ENCODE assay signal across 12 cellular contexts in the genomic region with DNA sequence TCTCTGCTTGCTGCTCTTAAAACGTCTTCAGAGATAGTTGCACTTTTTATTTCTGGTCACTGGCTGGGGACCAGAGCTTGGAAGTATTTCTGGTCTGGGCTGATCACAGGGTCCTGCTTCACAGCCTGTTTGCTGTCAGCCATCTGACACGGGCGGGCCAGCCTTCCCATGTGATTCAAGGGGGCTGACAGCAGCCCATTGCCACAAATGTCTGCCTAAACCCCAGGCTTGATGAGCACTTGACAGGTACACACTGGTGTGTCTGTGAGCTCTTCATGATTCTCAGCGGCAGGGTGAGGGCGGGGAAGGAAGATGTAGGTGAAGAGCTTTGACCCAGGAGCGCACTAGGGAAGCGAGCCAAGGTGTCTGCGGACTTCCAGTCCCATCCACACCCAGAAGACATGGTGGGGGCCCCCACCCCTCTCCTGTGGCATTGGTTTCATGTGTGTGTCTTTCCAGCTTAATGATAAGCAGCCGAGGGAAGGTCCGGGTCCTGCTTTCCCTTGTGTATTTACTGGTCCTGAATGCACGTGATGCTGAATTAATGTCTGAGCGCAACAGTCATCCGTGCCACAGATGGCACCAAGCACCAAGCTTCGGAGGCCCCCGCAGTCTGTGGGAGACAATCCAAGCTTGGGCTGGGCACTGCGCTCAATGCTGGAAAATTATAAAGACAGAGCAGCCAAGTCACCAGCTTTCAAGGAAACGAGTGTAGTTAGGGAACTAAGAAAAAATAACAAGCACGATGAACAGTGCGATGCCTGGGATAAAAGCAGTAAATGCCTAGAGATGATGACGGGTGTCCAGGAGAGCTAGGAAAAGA.
DNase-seq lines count a peak whose midpoint lies in the region; ATAC-seq, FAIRE-seq and TF ChIP-seq lines count a peak whose summit lies in the region.
"Had no signal": no experiment of that assay in that cellular context is flagged by ENCODE, and none has a peak within 500 bp of the region (broad histone marks: within the 10 kb centered on the region; RNA-seq: fewer than 3 reads in every experiment).

No MANE protein-coding gene starts in this region.

- no peak for TF ChIP-seq RAD21 in HepG2 (CRISPR knock-in tag; IDR thresholded peaks at IDR 0.05)

- H3K36me3 ChIP-seq in HepG2 (replicated peaks in 1 of 2; ENCODE audit: control insufficient read depth in 1 of 2, insufficient read depth in 2 of 2, low read length in 2 of 2) (peaks cover 10 to 61% of the 10 kb centered on the region in 2 experiments), right lobe of liver (no peaks in the 10 kb centered on the region)
- H3K36me3 ChIP-seq: transverse colon had no signal

- CTCF ChIA-PET in HepG2 (lab: Yijun Ruan, JAX; ENCODE audit: low intra/inter-chr PET ratio, low total read pairs): no interaction called here

- no peak for TF ChIP-seq CTCF in HepG2 (CRISPR knock-in tag; IDR thresholded peaks at IDR 0.05)
- no peak for TF ChIP-seq CTCF in right lobe of liver (IDR thresholded peaks at IDR 0.05)

- peaks cover 94% of the 10 kb centered on the region for H3K79me2 ChIP-seq in HepG2 (ENCODE audit: insufficient read depth, low read length)

- in situ Hi-C loops in HepG2 (cut with HindIII; ENCODE audit: extremely low pct_ligation_motif_present, low pct_unique_long_range_greater_than_20kb) (no loop called here), KBM-7 (cut with MboI; ENCODE audit: low pct_unique_long_range_greater_than_20kb, low sequenced_read_pairs) (no loop called here)

- intact Hi-C loops in HepG2 (cut with micrococcal nuclease; ENCODE audit: unreplicated experiment): no loop called here
- intact Hi-C loops in right lobe of liver (cut with DNase I): no loop called here

- no peak overlapping the region for H3K9ac ChIP-seq in HepG2 (ENCODE audit: insufficient read depth, low read depth, low read length)

- no peak overlapping the region for H3K27ac ChIP-seq in HepG2 (ENCODE audit: extremely low read length, insufficient read depth, low read length)
- H3K27ac ChIP-seq in right lobe of liver: no peak overlapping the region
- H3K27ac ChIP-seq in epithelial cell of prostate: peak overlapping the region; percentile 100
- H3K27ac ChIP-seq: transverse colon had no signal

- peak in 1 of 2 experiments; percentile 24; a peak in 1 of 4 replicates for TF ChIP-seq POLR2A in HepG2 (IDR thresholded peaks at IDR 0.05; ENCODE audit: insufficient read depth in 1 of 2, low read depth in 2 of 2, low read length in 2 of 2)
- no peak for TF ChIP-seq POLR2A in right lobe of liver (IDR thresholded peaks at IDR 0.05)

- no TSS peak for BruUV-seq in HepG2 (replicated peaks; lab: Mats Ljungman, UMichigan)

- H3K4me3 ChIP-seq in HepG2 (replicated peaks in 1 of 3; ENCODE audit: insufficient read depth in 1 of 3, low read depth in 2 of 3, low read length in 3 of 3) (no peak overlapping the region), right lobe of liver (no peak overlapping the region)
- H3K4me3 ChIP-seq: skin epidermis, transverse colon had no signal

- POLR2A ChIA-PET in HepG2 (lab: Yijun Ruan, JAX): no interaction called here

- ATAC-seq in HepG2 (no peak), right lobe of liver (no peak)

- no peak for FAIRE-seq in HepG2 (lab: Jason Lieb, UNC)

- no peaks in the 10 kb centered on the region for H3K9me3 ChIP-seq in HepG2 (ENCODE audit: low read length)
- H3K9me3 ChIP-seq in right lobe of liver: no peaks in the 10 kb centered on the region
- H3K9me3 ChIP-seq: transverse colon had no signal

- TF ChIP-seq EP300 in HepG2 (IDR thresholded peaks at IDR 0.05; ENCODE audit: low read depth in 2 of 2, low read length in 2 of 2): no peak
- no peak for TF ChIP-seq EP300 in HepG2 (CRISPR knock-in tag; IDR thresholded peaks at IDR 0.05; ENCODE audit: borderline replicate concordance)

- H2AFZ ChIP-seq in HepG2 (ENCODE audit: low read length): no peak overlapping the region

- no peak overlapping the region for H3K4me2 ChIP-seq in HepG2 (ENCODE audit: low read depth, low read length)

- DNase-seq in HepG2 (ENCODE audit: low spot score) (no peak), right lobe of liver (no peak), epithelial cell of prostate (ENCODE audit: low read depth, low spot score) (no peak), mucosa of gallbladder (ENCODE audit: low spot score) (peak; percentile 41), KBM-7 (no peak), NCI-H524 treated with DMSO at 0.1 percent for 48 hours (lab: John Stamatoyannopoulos, UW) (no peak), NCI-H82 treated with DMSO at 0.1 percent for 48 hours (lab: John Stamatoyannopoulos, UW; ENCODE audit: unreplicated experiment) (no peak), SHP77 treated with DMSO at 0.1 percent for 48 hours (lab: John Stamatoyannopoulos, UW) (no peak)
- DNase-seq: activated CD4-positive, alpha-beta T cell treated with anti-CD3 and anti-CD28 coated beads, Interleukin-2, amount 50 U/mL, for 1 hour; NCI-H187; transverse colon had no signal

- peaks cover 25% of the 10 kb centered on the region for H3K4me1 ChIP-seq in HepG2 (ENCODE audit: insufficient read depth, low read length)
- H3K4me1 ChIP-seq in right lobe of liver: peaks cover 0 to 10% (median 4%) of the 10 kb centered on the region in 4 donors

- WGBS in HepG2 (ENCODE audit: low lambda C conversion rate): 96% methylated on average over 20 of the region's 20 CpGs
- 84% methylated on average over 15 of the region's 20 CpGs for WGBS in right lobe of liver (ENCODE audit: insufficient coverage, low coverage, low lambda C conversion rate, missing lambda C conversion rate)

- no peaks in the 10 kb centered on the region for H3K27me3 ChIP-seq in HepG2 (ENCODE audit: control insufficient read depth in 1 of 2, insufficient read depth in 2 of 2, low read length in 2 of 2)
- H3K27me3 ChIP-seq in right lobe of liver: no peaks in the 10 kb centered on the region
- H3K27me3 ChIP-seq: transverse colon had no signal

- peaks cover 83% of the 10 kb centered on the region for H4K20me1 ChIP-seq in HepG2 (ENCODE audit: insufficient read depth, low read length)

TF ChIP-seq in HepG2, 621 proteins besides CTCF, POLR2A, EP300 and RAD21:
- no peak for TF ChIP-seq ZNF556 (CRISPR knock-in tag; IDR thresholded peaks at IDR 0.05; ENCODE audit: borderline replicate concordance)
- TF ChIP-seq, protein P1, sequence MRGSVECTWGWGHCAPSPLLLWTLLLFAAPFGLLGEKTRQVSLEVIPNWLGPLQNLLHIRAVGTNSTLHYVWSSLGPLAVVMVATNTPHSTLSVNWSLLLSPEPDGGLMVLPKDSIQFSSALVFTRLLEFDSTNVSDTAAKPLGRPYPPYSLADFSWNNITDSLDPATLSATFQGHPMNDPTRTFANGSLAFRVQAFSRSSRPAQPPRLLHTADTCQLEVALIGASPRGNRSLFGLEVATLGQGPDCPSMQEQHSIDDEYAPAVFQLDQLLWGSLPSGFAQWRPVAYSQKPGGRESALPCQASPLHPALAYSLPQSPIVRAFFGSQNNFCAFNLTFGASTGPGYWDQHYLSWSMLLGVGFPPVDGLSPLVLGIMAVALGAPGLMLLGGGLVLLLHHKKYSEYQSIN (CRISPR knock-in tag; IDR thresholded peaks at IDR 0.05; ENCODE audit: borderline replicate concordance): no peak
- TF ChIP-seq MYPOP (CRISPR knock-in tag; IDR thresholded peaks at IDR 0.05): no peak
- TF ChIP-seq, protein P2, sequence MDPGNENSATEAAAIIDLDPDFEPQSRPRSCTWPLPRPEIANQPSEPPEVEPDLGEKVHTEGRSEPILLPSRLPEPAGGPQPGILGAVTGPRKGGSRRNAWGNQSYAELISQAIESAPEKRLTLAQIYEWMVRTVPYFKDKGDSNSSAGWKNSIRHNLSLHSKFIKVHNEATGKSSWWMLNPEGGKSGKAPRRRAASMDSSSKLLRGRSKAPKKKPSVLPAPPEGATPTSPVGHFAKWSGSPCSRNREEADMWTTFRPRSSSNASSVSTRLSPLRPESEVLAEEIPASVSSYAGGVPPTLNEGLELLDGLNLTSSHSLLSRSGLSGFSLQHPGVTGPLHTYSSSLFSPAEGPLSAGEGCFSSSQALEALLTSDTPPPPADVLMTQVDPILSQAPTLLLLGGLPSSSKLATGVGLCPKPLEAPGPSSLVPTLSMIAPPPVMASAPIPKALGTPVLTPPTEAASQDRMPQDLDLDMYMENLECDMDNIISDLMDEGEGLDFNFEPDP (CRISPR knock-in tag; conservative IDR thresholded peaks at IDR 0.05): no peak
- TF ChIP-seq HOXA9 (CRISPR knock-in tag; IDR thresholded peaks at IDR 0.05; ENCODE audit: borderline replicate concordance): 0 out of 2 replicates have a peak, but pooled peaks have one; percentile 25
- no peak for TF ChIP-seq ZSCAN25 (CRISPR knock-in tag; IDR thresholded peaks at IDR 0.05)
- no peak for TF ChIP-seq LRRFIP1 (CRISPR knock-in tag; conservative IDR thresholded peaks at IDR 0.05)
